ENCODE assay signal across 9 cellular contexts in genomic region chr5:78537821-78538220, GRCh38.
DNase-seq lines count a peak whose midpoint lies in the region; FAIRE-seq and TF ChIP-seq lines count a peak whose summit lies in the region.
"Had no signal": no experiment of that assay in that cellular context is flagged by ENCODE, and none has a peak within 500 bp of the region (broad histone marks: within the 10 kb centered on the region; RNA-seq: fewer than 3 reads in every experiment).

No MANE protein-coding gene starts in this region.

- POLR2A ChIA-PET in MCF 10A (lab: Yijun Ruan, JAX) = interaction anchor here (1.6 kb wide), 1 partner anchor 33 kb away, joined by 7 read pairs; no protein-coding TSS in a partner anchor

- TF ChIP-seq CTCF in MCF 10A (IDR thresholded peaks at IDR 0.05; ENCODE audit: unreplicated experiment) (peak; percentile 27), liver (IDR thresholded peaks at IDR 0.05; ENCODE audit: low read depth, low read length, missing input control) (peak; percentile 44)

- no peaks in the 10 kb centered on the region for H3K36me3 ChIP-seq in liver (ENCODE audit: control insufficient read depth in 4 of 4, insufficient read depth in 3 of 4, low read depth in 1 of 4, low read length in 3 of 4)

- 70% methylated on average over 5 of the region's 5 CpGs for WGBS in liver

- TF ChIP-seq RAD21 in liver (IDR thresholded peaks at IDR 0.05) = peak; percentile 82 to 84

- H3K4me1 ChIP-seq in liver (ENCODE audit: control insufficient read depth in 4 of 4, insufficient read depth in 4 of 4, low read length in 3 of 4) = no peaks in the 10 kb centered on the region

- no peak overlapping the region for H3K4me3 Mint-ChIP-seq in MCF 10A (ENCODE audit: unreplicated experiment)
- no peak overlapping the region for H3K4me3 Mint-ChIP-seq in activated naive CD4-positive, alpha-beta T cell treated with anti-CD3 and anti-CD28 coated beads for 36 hours
- H3K4me3 Mint-ChIP-seq: central memory CD8-positive, alpha-beta T cell had no signal

- DNase-seq in A172 (ENCODE audit: low spot score) = peak; percentile 48
- no peak for DNase-seq in GM12892 (ENCODE audit: insufficient read length)
- DNase-seq in NCI-H2029 treated with DMSO at 0.1 percent for 48 hours (lab: John Stamatoyannopoulos, UW) = peak; percentile 57
- peak; percentile 45 for DNase-seq in MCF 10A (ENCODE audit: unreplicated experiment)
- no peak for DNase-seq in T-helper 1 cell
- no peak for DNase-seq in RKO (ENCODE audit: low spot score)
- DNase-seq in activated naive CD4-positive, alpha-beta T cell treated with anti-CD3 and anti-CD28 coated beads for 36 hours = no peak

- intact Hi-C loops in MCF 10A (cut with micrococcal nuclease) = loop anchor here (5.0 to 10.0 kb wide), 3 partner anchors 213 to 427 kb away; no protein-coding TSS in a partner anchor
- intact Hi-C loops in activated naive CD4-positive, alpha-beta T cell treated with anti-CD3 and anti-CD28 coated beads for 36 hours (cut with micrococcal nuclease) = loop anchor here (5.0 kb wide), 1 partner anchor 429 kb away; no protein-coding TSS in a partner anchor

- no peak overlapping the region for H3K9ac ChIP-seq in liver (ENCODE audit: low read depth in 1 of 2, low read length in 2 of 2)

- H3K4me1 Mint-ChIP-seq in MCF 10A (ENCODE audit: insufficient read depth, unreplicated experiment) = peaks cover 12% of the 10 kb centered on the region
- no peaks in the 10 kb centered on the region for H3K4me1 Mint-ChIP-seq in activated naive CD4-positive, alpha-beta T cell treated with anti-CD3 and anti-CD28 coated beads for 36 hours (ENCODE audit: low read depth)
- H3K4me1 Mint-ChIP-seq: central memory CD8-positive, alpha-beta T cell had no signal

- H3K27me3 Mint-ChIP-seq in MCF 10A (ENCODE audit: insufficient read depth, unreplicated experiment) = no peaks in the 10 kb centered on the region
- no peaks in the 10 kb centered on the region for H3K27me3 Mint-ChIP-seq in activated naive CD4-positive, alpha-beta T cell treated with anti-CD3 and anti-CD28 coated beads for 36 hours (ENCODE audit: low read depth)

- H3K27ac ChIP-seq in liver (ENCODE audit: low read depth in 1 of 2, low read length in 2 of 2) = no peak overlapping the region

- no peak overlapping the region for H3K4me3 ChIP-seq in liver (ENCODE audit: low read depth in 1 of 3, low read length in 3 of 3)

- FAIRE-seq in GM12892 (lab: Jason Lieb, UNC) = peak; percentile 70

- CTCF ChIA-PET in MCF 10A (lab: Yijun Ruan, JAX) = interaction anchor here (0.6 to 2.4 kb wide), 23 partner anchors 8 to 595 kb away, joined by 3 to 30 read pairs (median 5); partner anchors contain the start of gene ARSB
- CTCF ChIA-PET in activated naive CD4-positive, alpha-beta T cell treated with anti-CD3 and anti-CD28 coated beads for 36 hours (lab: Charles Lee) = no interaction called here

- H3K27me3 ChIP-seq in liver (ENCODE audit: control insufficient read depth in 4 of 4, insufficient read depth in 4 of 4, low read length in 3 of 4) = peaks cover 0 to 2% (median 0%) of the 10 kb centered on the region in 4 donors

- no peaks in the 10 kb centered on the region for H3K9me3 Mint-ChIP-seq in MCF 10A (ENCODE audit: unreplicated experiment)
- H3K9me3 Mint-ChIP-seq in activated naive CD4-positive, alpha-beta T cell treated with anti-CD3 and anti-CD28 coated beads for 36 hours = no peaks in the 10 kb centered on the region
- H3K9me3 Mint-ChIP-seq: central memory CD8-positive, alpha-beta T cell had no signal

- BruUV-seq in MCF 10A (replicated peaks; lab: Mats Ljungman, UMichigan) = no TSS peak

- no peaks in the 10 kb centered on the region for H3K36me3 Mint-ChIP-seq in MCF 10A (ENCODE audit: insufficient read depth, unreplicated experiment)
- H3K36me3 Mint-ChIP-seq in activated naive CD4-positive, alpha-beta T cell treated with anti-CD3 and anti-CD28 coated beads for 36 hours (ENCODE audit: low read depth) = no peaks in the 10 kb centered on the region

- H3K27ac Mint-ChIP-seq in MCF 10A (ENCODE audit: low read depth, unreplicated experiment) = no peak overlapping the region
- no peak overlapping the region for H3K27ac Mint-ChIP-seq in activated naive CD4-positive, alpha-beta T cell treated with anti-CD3 and anti-CD28 coated beads for 36 hours

- no peaks in the 10 kb centered on the region for H3K9me3 ChIP-seq in liver (ENCODE audit: control insufficient read depth in 4 of 4, low read length in 3 of 4)

- no peak for TF ChIP-seq POLR2A in GM12892 (IDR thresholded peaks at IDR 0.05; ENCODE audit: low read depth, low read length)

TF ChIP-seq in liver, 16 proteins besides CTCF, POLR2A, EP300 and RAD21:
- TF ChIP-seq SP1 (IDR thresholded peaks at IDR 0.05) = no peak
- no peak for TF ChIP-seq MAX (IDR thresholded peaks at IDR 0.05)
- no peak for TF ChIP-seq YY1 (IDR thresholded peaks at IDR 0.05)
- TF ChIP-seq FOXA1 (IDR thresholded peaks at IDR 0.05) = no peak
- no peak for TF ChIP-seq EGR1 (IDR thresholded peaks at IDR 0.05; ENCODE audit: low read depth in 2 of 2)
- TF ChIP-seq HNF4G (IDR thresholded peaks at IDR 0.05) = no peak
- TF ChIP-seq TAF1 (conservative IDR thresholded peaks at IDR 0.05) = no peak
- no peak for TF ChIP-seq ATF3 (IDR thresholded peaks at IDR 0.05)
- TF ChIP-seq NR2F2 (IDR thresholded peaks at IDR 0.05) = no peak
TF ChIP-seq in liver: peak in this region for 0.

Comparison
In these comparisons a context has a peak if more than half of its experiments do, and no peak if none do; other contexts are left out.
1. DNase-seq: peak in A172 (single experiment), NCI-H2029 treated with DMSO at 0.1 percent for 48 hours (single experiment) and MCF 10A (single experiment); none in GM12892 (single experiment), T-helper 1 cell (0 of 5), RKO (single experiment) and activated naive CD4-positive, alpha-beta T cell treated with anti-CD3 and anti-CD28 coated beads for 36 hours (single experiment).